Comparison of ENCODE assay signal across 9 cellular contexts in genomic region chrX:78514852-78515251, GRCh38.
DNase-seq lines count a peak whose midpoint lies in the region; ATAC-seq, FAIRE-seq and TF ChIP-seq lines count a peak whose summit lies in the region.
"Had no signal": no experiment of that assay in that cellular context is flagged by ENCODE, and none has a peak within 500 bp of the region (broad histone marks: within the 10 kb centered on the region; RNA-seq: fewer than 3 reads in every experiment).

No MANE protein-coding gene starts in this region.

- H3K4me2 ChIP-seq in MM.1S (ENCODE audit: low read depth, low read length) (peak overlapping the region; percentile 27; the same call in 1 of the 2 replicates), astrocyte (ENCODE audit: low read length) (no peak overlapping the region)

- peaks cover 2% of the 10 kb centered on the region for H3K9me3 Mint-ChIP-seq in astrocyte (ENCODE audit: unreplicated experiment)

- H4K20me1 ChIP-seq in MM.1S (ENCODE audit: insufficient read depth, low read length) (no peaks in the 10 kb centered on the region), astrocyte (ENCODE audit: insufficient read depth, low read length) (no peaks in the 10 kb centered on the region)

- no peak overlapping the region for H3K4me3 Mint-ChIP-seq in astrocyte (ENCODE audit: unreplicated experiment)

- FAIRE-seq in astrocyte (lab: Jason Lieb, UNC): peak; percentile 39

- H3K27ac ChIP-seq in MM.1S (ENCODE audit: low read length) (peak overlapping the region; percentile 53), astrocyte (ENCODE audit: low read depth, low read length) (no peak overlapping the region)

- H2AFZ ChIP-seq in MM.1S (ENCODE audit: low read length): peak overlapping the region; percentile 39; the same call in 1 of the 2 replicates
- H2AFZ ChIP-seq in astrocyte (ENCODE audit: low read depth, low read length): no peak overlapping the region
- peak overlapping the region; percentile 36 for H2AFZ ChIP-seq in neuron (ENCODE audit: low read depth, low read length)

- no peaks in the 10 kb centered on the region for H3K27me3 Mint-ChIP-seq in astrocyte (ENCODE audit: low read depth, unreplicated experiment)

- H3K9me3 ChIP-seq in MM.1S (replicated peaks; ENCODE audit: insufficient read depth, low read length): no peaks in the 10 kb centered on the region; the same call in 1 of the 2 replicates
- no peaks in the 10 kb centered on the region for H3K9me3 ChIP-seq in astrocyte (ENCODE audit: insufficient read depth, low read depth, low read length)
- no peaks in the 10 kb centered on the region for H3K9me3 ChIP-seq in neuron (ENCODE audit: low read length)

- H3K4me3 ChIP-seq in MM.1S (ENCODE audit: low read length) (no peak overlapping the region), astrocyte (ENCODE audit: insufficient read depth, low read depth, low read length) (no peak overlapping the region), neuron (ENCODE audit: low read length) (no peak overlapping the region)

- peaks cover 16% of the 10 kb centered on the region for H3K4me1 Mint-ChIP-seq in astrocyte (ENCODE audit: low read depth, unreplicated experiment)

- peaks cover 40% of the 10 kb centered on the region for H3K4me1 ChIP-seq in MM.1S (ENCODE audit: low read length)
- peaks cover 2% of the 10 kb centered on the region for H3K4me1 ChIP-seq in astrocyte (ENCODE audit: insufficient read depth, low read length)
- H3K4me1 ChIP-seq in neuron (ENCODE audit: insufficient read depth, low read length): peaks cover 4% of the 10 kb centered on the region

- H3K9me2 ChIP-seq in MM.1S (replicated peaks; ENCODE audit: insufficient read depth, low read length): no peaks in the 10 kb centered on the region

- peak overlapping the region; percentile 66 for H3K27ac Mint-ChIP-seq in astrocyte (ENCODE audit: unreplicated experiment)

- H3K36me3 Mint-ChIP-seq in astrocyte (ENCODE audit: low read depth, unreplicated experiment): no peaks in the 10 kb centered on the region

- TF ChIP-seq CTCF in MM.1S (IDR thresholded peaks at IDR 0.05; ENCODE audit: low read length): peak; percentile 49
- no peak for TF ChIP-seq CTCF in astrocyte (IDR thresholded peaks at IDR 0.05; ENCODE audit: insufficient read depth, low read depth, low read length)

- no peaks in the 10 kb centered on the region for H3K36me3 ChIP-seq in MM.1S (replicated peaks; ENCODE audit: insufficient read depth, low read length)
- H3K36me3 ChIP-seq in astrocyte (ENCODE audit: insufficient read depth, low read length): no peaks in the 10 kb centered on the region
- no peaks in the 10 kb centered on the region for H3K36me3 ChIP-seq in neuron (ENCODE audit: insufficient read depth, low read length)

- no peaks in the 10 kb centered on the region for H3K27me3 ChIP-seq in MM.1S (replicated peaks; ENCODE audit: insufficient read depth, low read length)
- H3K27me3 ChIP-seq in astrocyte (ENCODE audit: insufficient read depth, low read length): no peaks in the 10 kb centered on the region
- H3K27me3 ChIP-seq in neuron (ENCODE audit: insufficient read depth, low read length): no peaks in the 10 kb centered on the region

- DNase-seq in MM.1S (peak; percentile 63), astrocyte (ENCODE audit: low read depth) (peak; percentile 4), GOT3 (lab: John Stamatoyannopoulos, UW) (no peak)
- DNase-seq: activated CD8-positive, alpha-beta memory T cell treated with anti-CD3 and anti-CD28 coated beads for 24 hours; effector CD4-positive, alpha-beta T cell had no signal

- H3K79me2 ChIP-seq in MM.1S (ENCODE audit: low read length): no peaks in the 10 kb centered on the region
- H3K79me2 ChIP-seq in astrocyte (ENCODE audit: insufficient read depth, low read length): no peaks in the 10 kb centered on the region

- ATAC-seq in GM18870 (IDR thresholded peaks at IDR 0.05; ENCODE audit: unreplicated experiment) (peak; percentile 39), HG03139 (IDR thresholded peaks at IDR 0.05; ENCODE audit: unreplicated experiment) (no peak), GM19328 (IDR thresholded peaks at IDR 0.05; ENCODE audit: unreplicated experiment) (no peak)

- H3K9ac ChIP-seq in MM.1S (ENCODE audit: low read length) (no peak overlapping the region), astrocyte (ENCODE audit: low read length) (no peak overlapping the region)

- H3F3A ChIP-seq in MM.1S (ENCODE audit: insufficient read depth, low read length): peaks cover 6% of the 10 kb centered on the region
